1 cellular context compared by ENCODE assay signal in the genomic region with DNA sequence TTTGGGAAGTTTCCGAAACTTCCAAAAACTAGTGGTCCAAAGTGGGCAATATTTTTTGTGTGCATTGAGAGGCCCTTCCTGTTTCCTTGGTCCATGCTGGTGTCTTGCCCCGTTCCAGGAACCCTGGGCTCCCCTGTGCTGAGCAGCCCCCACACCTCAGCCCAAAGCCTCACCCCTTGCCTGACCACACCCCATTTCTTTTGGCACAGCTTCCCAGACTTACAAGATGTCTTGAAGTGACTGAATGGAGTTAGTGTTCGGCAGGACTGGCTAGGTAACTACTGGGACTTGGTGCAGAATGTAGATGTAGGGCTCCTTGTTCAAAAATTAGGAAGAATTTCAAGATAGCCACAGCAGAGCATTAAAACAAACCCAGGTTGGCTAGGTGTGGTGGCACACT.
TF ChIP-seq lines count a peak whose summit lies in the region.

No MANE protein-coding gene starts in this region.

TF ChIP-seq in HepG2, 621 proteins besides CTCF, POLR2A, EP300 and RAD21 (continued from another document):
- TF ChIP-seq FOXA3 (CRISPR knock-in tag; IDR thresholded peaks at IDR 0.05) (no peak), SALL2 (CRISPR knock-in tag; IDR thresholded peaks at IDR 0.05) (no peak), SMYD3 (CRISPR knock-in tag; IDR thresholded peaks at IDR 0.05) (no peak), KAT7 (CRISPR knock-in tag; IDR thresholded peaks at IDR 0.05; ENCODE audit: borderline replicate concordance) (no peak), SP4 (CRISPR knock-in tag; IDR thresholded peaks at IDR 0.05) (no peak), SUZ12 (IDR thresholded peaks at IDR 0.05; ENCODE audit: low read depth, low read length) (no peak), XBP1 (CRISPR knock-in tag; IDR thresholded peaks at IDR 0.05) (no peak), LCORL (IDR thresholded peaks at IDR 0.05) (no peak), LCORL (CRISPR knock-in tag; IDR thresholded peaks at IDR 0.05) (no peak), PHF21A (CRISPR knock-in tag; IDR thresholded peaks at IDR 0.05) (no peak)
TF ChIP-seq in HepG2: peak in this region for 0.
